In the genomic region with DNA sequence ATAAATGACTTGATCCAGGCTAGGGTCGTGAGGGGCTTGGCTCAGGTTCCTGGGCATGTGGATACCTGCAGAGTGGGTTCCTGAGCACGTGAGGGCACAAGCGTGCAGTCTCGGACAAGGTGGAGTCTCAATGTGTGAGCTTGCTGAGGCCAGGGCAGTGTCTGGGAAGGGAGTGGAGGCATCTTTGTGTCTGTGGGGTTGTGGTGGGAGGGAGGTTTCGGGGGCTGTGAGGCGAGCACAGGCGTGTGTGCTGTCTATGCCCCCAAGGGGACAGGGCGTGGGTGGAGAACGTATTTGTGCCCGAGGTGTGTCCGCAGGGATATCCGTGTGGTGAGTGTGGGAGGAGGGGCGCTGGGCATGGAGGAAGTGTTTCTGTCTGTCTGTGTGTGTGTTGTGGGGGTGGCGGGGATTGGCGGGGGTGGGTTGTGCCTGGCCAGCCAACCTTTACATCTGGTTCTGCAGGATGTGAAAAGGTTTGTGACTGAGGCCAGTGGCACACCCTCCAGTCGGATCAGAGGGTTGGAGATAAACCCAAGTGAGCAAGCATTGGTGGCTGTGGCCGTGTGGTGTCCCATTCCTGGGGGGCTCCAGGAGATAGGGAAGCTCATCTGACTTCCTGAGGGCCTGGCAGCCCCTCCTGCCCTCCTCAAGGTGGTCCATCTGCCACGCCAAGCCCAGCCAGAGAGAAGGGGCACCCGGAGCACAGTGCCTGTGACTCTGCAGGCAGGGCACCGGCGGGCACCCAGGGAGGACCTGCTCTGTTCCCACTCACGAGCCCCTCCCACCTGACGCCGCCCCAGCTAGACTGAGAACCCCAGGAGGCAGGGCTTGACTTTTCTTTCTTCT, we compare ENCODE assay signal across 8 cellular contexts.
DNase-seq lines count a peak whose midpoint lies in the region; ATAC-seq lines count a peak whose summit lies in the region.

No MANE protein-coding gene starts in this region.

- H3K4me1 ChIP-seq in mucosa of rectum (ENCODE audit: control insufficient read depth in 2 of 2, insufficient read depth in 2 of 2, low read length in 2 of 2): peaks cover 43 to 58% of the 10 kb centered on the region in 2 donors

- H3K4me3 ChIP-seq in mucosa of rectum (ENCODE audit: low read length in 2 of 2): peak overlapping the region; percentile 58 to 61

- no peaks in the 10 kb centered on the region for H3K27me3 ChIP-seq in mucosa of rectum (ENCODE audit: control insufficient read depth in 2 of 2, insufficient read depth in 2 of 2, low read length in 2 of 2)

- no peaks in the 10 kb centered on the region for H3K9me3 ChIP-seq in mucosa of rectum (ENCODE audit: control insufficient read depth in 2 of 2, low read length in 2 of 2)

- DNase-seq in activated T-cell treated with anti-CD3 and anti-CD28 coated beads, Interleukin-2, amount 50 U/mL, for 1 hour: peak; percentile 51
- no peak for DNase-seq in activated T-cell treated with anti-CD3 and anti-CD28 coated beads for 4 hours
- DNase-seq in MV-4-11 (lab: John Stamatoyannopoulos, UW): peak; percentile 72
- DNase-seq in caudate nucleus (lab: John Stamatoyannopoulos, UW): no peak
- no peak for DNase-seq in RKO (ENCODE audit: low spot score)

- H3K9ac ChIP-seq in mucosa of rectum (ENCODE audit: low read depth in 1 of 2, low read length in 2 of 2): peak overlapping the region; percentile 66 to 94

- H3K36me3 ChIP-seq in mucosa of rectum (ENCODE audit: control insufficient read depth in 2 of 2, insufficient read depth in 2 of 2, low read length in 2 of 2): no peaks in the 10 kb centered on the region

- peak overlapping the region; percentile 73 for H3K27ac ChIP-seq in caudate nucleus (ENCODE audit: low read depth, low read length)
- peak overlapping the region; percentile 94 to 97 for H3K27ac ChIP-seq in mucosa of rectum (ENCODE audit: low read depth in 2 of 2, low read length in 2 of 2)

- ATAC-seq in GM21737 (IDR thresholded peaks at IDR 0.05; ENCODE audit: unreplicated experiment) (no peak), HG03045 (IDR thresholded peaks at IDR 0.05; ENCODE audit: unreplicated experiment) (no peak)

Comparison
In these comparisons a context has a peak if more than half of its experiments do, and no peak if none do; other contexts are left out.
1. DNase-seq: peak in activated T-cell treated with anti-CD3 and anti-CD28 coated beads, Interleukin-2, amount 50 U/mL, for 1 hour (single experiment) and MV-4-11 (single experiment); none in activated T-cell treated with anti-CD3 and anti-CD28 coated beads for 4 hours (single experiment), caudate nucleus (0 of 61) and RKO (single experiment).